In genomic region chr7:139384611-139385010, GRCh38 we compare ENCODE assay signal across 7 cellular contexts.
"Had no signal": no experiment of that assay in that cellular context is flagged by ENCODE, and none has a peak within 500 bp of the region (broad histone marks: within the 10 kb centered on the region; RNA-seq: fewer than 3 reads in every experiment).

No MANE protein-coding gene starts in this region.

- H3K4me3 ChIP-seq: GM23248, HAP-1 had no signal

- H3K27ac ChIP-seq: GM23248, HL-60 had no signal

- ATAC-seq: HCT116 had no signal

- H3K9me3 ChIP-seq: HAP-1 had no signal

- H2AFZ ChIP-seq: GM23248 had no signal

- DNase-seq: GM23248, GOT3, H7, KG1 had no signal

- H3K4me1 ChIP-seq: HAP-1 had no signal

- H3K9ac ChIP-seq: GM23248 had no signal
